23 cellular contexts compared by ENCODE assay signal in genomic region chr3:23778451-23778850, GRCh38. TPM values are rescaled to one million over a fixed set of nuclear protein-coding genes. Genes with fewer than 3 reads are reported as not detected.
A peak's percentile ranks its signal among the peaks of the same experiment; 100 is the strongest.
DNase-seq lines count a peak whose midpoint lies in the region; ATAC-seq, FAIRE-seq and TF ChIP-seq lines count a peak whose summit lies in the region.
"Had no signal": no experiment of that assay in that cellular context is flagged by ENCODE, and none has a peak within 500 bp of the region (broad histone marks: within the 10 kb centered on the region; RNA-seq: fewer than 3 reads in every experiment).

No MANE protein-coding gene starts in this region.

- ATAC-seq in IMR-90 (ENCODE audit: low read depth) (peak; percentile 69), Right ventricle myocardium inferior (no peak), HG03175 (IDR thresholded peaks at IDR 0.05; ENCODE audit: unreplicated experiment) (no peak)
- ATAC-seq: GM23338, HepG2 had no signal

- H3K36me3 ChIP-seq in IMR-90 (ENCODE audit: control insufficient read depth, insufficient read depth, low read length), result no peaks in the 10 kb centered on the region
- no peaks in the 10 kb centered on the region for H3K36me3 ChIP-seq in endodermal cell (ENCODE audit: control insufficient read depth, insufficient read depth, low read length)
- H3K36me3 ChIP-seq in MG63, result no peaks in the 10 kb centered on the region
- H3K36me3 ChIP-seq: BLaER1, SJSA1 had no signal

- H3K14ac ChIP-seq in IMR-90 (replicated peaks; ENCODE audit: low read depth, low read length), result no peak overlapping the region

- H3K9me3 Mint-ChIP-seq in endodermal cell, result no peaks in the 10 kb centered on the region
- H3K9me3 Mint-ChIP-seq: CD8-positive, alpha-beta memory T cell; GM23338 had no signal

- intact Hi-C loops in IMR-90 (cut with micrococcal nuclease) (no loop called here), Right ventricle myocardium inferior (cut with DNase I) (no loop called here)

- H4K20me1 ChIP-seq in IMR-90 (ENCODE audit: insufficient read depth, low read length), result no peaks in the 10 kb centered on the region
- H4K20me1 ChIP-seq: BLaER1 had no signal

- H3K79me1 ChIP-seq in IMR-90 (ENCODE audit: low read depth in 1 of 2, low read length in 2 of 2), result no peaks in the 10 kb centered on the region

- no peak overlapping the region for H2BK20ac ChIP-seq in IMR-90 (ENCODE audit: low read depth, low read length)

- H3K9me3 ChIP-seq in AG04450 (ENCODE audit: control insufficient read depth, insufficient read depth, low read length) (peaks cover 8% of the 10 kb centered on the region; the same call in 1 of the 2 replicates), IMR-90 (ENCODE audit: control insufficient read depth, insufficient read depth, low read length) (peaks cover 2% of the 10 kb centered on the region; the same call in 1 of the 2 replicates), endodermal cell (ENCODE audit: control insufficient read depth, low read length) (no peaks in the 10 kb centered on the region), MG63 (no peaks in the 10 kb centered on the region; the same call in 1 of the 2 replicates)
- H3K9me3 ChIP-seq: BLaER1, SJSA1 had no signal

- H2BK5ac ChIP-seq in IMR-90 (ENCODE audit: low read depth, low read length, poor library complexity, severe bottlenecking), result no peak overlapping the region

- H3K4me2 ChIP-seq in IMR-90 (ENCODE audit: low read depth, low read length), result no peak overlapping the region
- H3K4me2 ChIP-seq: BLaER1, GM23338, KMS-11, PC-9 had no signal

- peak; percentile 41 for DNase-seq in AG04450 (ENCODE audit: low read depth, low spot score)
- DNase-seq in IMR-90, result peak; percentile 77
- DNase-seq in endodermal cell, result peak; percentile 7
- peak; percentile 7 to 18 for DNase-seq in foreskin fibroblast
- no peak for DNase-seq in MG63
- no peak for DNase-seq in Right ventricle myocardium inferior (ENCODE audit: missing footprints)
- DNase-seq in HTR-8/SVneo (ENCODE audit: insufficient read length, low spot score), result no peak
- DNase-seq: CD8-positive, alpha-beta memory T cell; DMS79; NCI-H1105 treated with DMSO at 0.1 percent for 48 hours; NCI-H187 treated with DMSO at 0.1 percent for 48 hours; NCI-H2171 treated with DMSO at 0.1 percent for 48 hours; NCI-H510A; NCI-H774; PC-9 had no signal

- H3K27ac ChIP-seq in AG04450 (ENCODE audit: low read depth, low read length) (no peak overlapping the region), IMR-90 (ENCODE audit: insufficient read depth, low read length) (no peak overlapping the region), endodermal cell (ENCODE audit: low read depth, low read length) (no peak overlapping the region)
- H3K27ac ChIP-seq: 22Rv1, BLaER1, KMS-11, PC-9, SJSA1 had no signal

- H3K9me1 ChIP-seq in IMR-90 (ENCODE audit: insufficient read depth, low read length), result no peaks in the 10 kb centered on the region

- no TSS peak for BruUV-seq in IMR-90 (replicated peaks; lab: Mats Ljungman, UMichigan)

- peaks cover 2% of the 10 kb centered on the region for H3K4me1 Mint-ChIP-seq in endodermal cell
- H3K4me1 Mint-ChIP-seq: CD8-positive, alpha-beta memory T cell had no signal

- no peak for TF ChIP-seq RAD21 in IMR-90 (IDR thresholded peaks at IDR 0.05; ENCODE audit: low read length)

- no peak overlapping the region for H2BK15ac ChIP-seq in IMR-90 (ENCODE audit: low read depth, low read length)

- no peak overlapping the region for H3K23ac ChIP-seq in IMR-90 (ENCODE audit: low read depth, low read length)

- peaks cover 2% of the 10 kb centered on the region for H3K27me3 ChIP-seq in AG04450 (ENCODE audit: control insufficient read depth, insufficient read depth, low read length)
- H3K27me3 ChIP-seq in IMR-90 (ENCODE audit: control insufficient read depth, insufficient read depth, low read length), result peaks cover 12% of the 10 kb centered on the region
- H3K27me3 ChIP-seq in endodermal cell (ENCODE audit: control insufficient read depth, insufficient read depth, low read length, poor library complexity, severe bottlenecking), result no peaks in the 10 kb centered on the region
- no peaks in the 10 kb centered on the region for H3K27me3 ChIP-seq in MG63
- H3K27me3 ChIP-seq: BLaER1, SJSA1 had no signal

- WGBS in IMR-90 (ENCODE audit: extremely low coverage in 2 of 2, insufficient read length in 1 of 2), 2 experiments, result 57% methylated on average over 1 of the region's 2 CpGs; no CpG with 5 or more reads in 1 of the 2 experiments
- 86 to 88% methylated on average over 1 to 2 of the region's 2 CpGs for WGBS in endodermal cell (ENCODE audit: insufficient coverage in 1 of 2, insufficient read length in 1 of 2), 2 experiments

- H3K4me3 ChIP-seq in AG04450 (ENCODE audit: low read depth, low read length) (no peak overlapping the region), IMR-90 (ENCODE audit: insufficient read depth, low read depth, low read length) (no peak overlapping the region), endodermal cell (ENCODE audit: low read length) (no peak overlapping the region), foreskin fibroblast (ENCODE audit: low read depth in 1 of 2, low read length in 2 of 2) (no peak overlapping the region), MG63 (no peak overlapping the region)
- H3K4me3 ChIP-seq: BLaER1, GM23338, PC-9, SJSA1 had no signal

- no peaks in the 10 kb centered on the region for H3K36me3 Mint-ChIP-seq in endodermal cell (ENCODE audit: low read depth)
- H3K36me3 Mint-ChIP-seq: CD8-positive, alpha-beta memory T cell had no signal

- no peak overlapping the region for H2AK9ac ChIP-seq in IMR-90 (replicated peaks; ENCODE audit: low read depth, low read length, poor library complexity)

- no peak overlapping the region for H3K27ac Mint-ChIP-seq in endodermal cell
- H3K27ac Mint-ChIP-seq: CD8-positive, alpha-beta memory T cell; GM23338 had no signal

- H4K5ac ChIP-seq in IMR-90 (ENCODE audit: low read depth, low read length), result no peak overlapping the region

- no peak overlapping the region for H4K91ac ChIP-seq in IMR-90 (ENCODE audit: insufficient read depth, low read depth, low read length)

- TF ChIP-seq CTCF in AG04450 (IDR thresholded peaks at IDR 0.05; ENCODE audit: low read depth, low read length), result no peak
- no peak for TF ChIP-seq CTCF in IMR-90 (conservative IDR thresholded peaks at IDR 0.05; ENCODE audit: low read depth, low read length)
- TF ChIP-seq CTCF in endodermal cell (conservative IDR thresholded peaks at IDR 0.05), result no peak
- no peak for TF ChIP-seq CTCF in foreskin fibroblast (IDR thresholded peaks at IDR 0.05; ENCODE audit: low read depth, low read length)

- H4K8ac ChIP-seq in IMR-90 (ENCODE audit: low read depth in 2 of 2, low read length in 2 of 2), result no peak overlapping the region

- FAIRE-seq in HTR-8/SVneo (lab: Jason Lieb, UNC), result no peak
- FAIRE-seq: D721Med, HepG2 had no signal

- H3K27me3 Mint-ChIP-seq in endodermal cell (ENCODE audit: insufficient read depth), result no peaks in the 10 kb centered on the region

- H3K18ac ChIP-seq in IMR-90 (ENCODE audit: low read depth, low read length), result no peak overlapping the region

- dilution Hi-C loops in IMR-90 (cut with HindIII; ENCODE audit: low sequenced_read_pairs, unreplicated experiment), result no loop called here

- no peak overlapping the region for H3K9ac ChIP-seq in IMR-90 (ENCODE audit: low read depth, low read length)
- H3K9ac ChIP-seq in endodermal cell (ENCODE audit: extremely low read depth, low read length, poor library complexity, severe bottlenecking), result no peak overlapping the region
- H3K9ac ChIP-seq: BLaER1, KMS-11 had no signal

- peaks cover 8% of the 10 kb centered on the region for H3K4me1 ChIP-seq in IMR-90 (ENCODE audit: control insufficient read depth, insufficient read depth, low read length)
- no peaks in the 10 kb centered on the region for H3K4me1 ChIP-seq in endodermal cell (ENCODE audit: control insufficient read depth, insufficient read depth, low read length)
- H3K4me1 ChIP-seq: BLaER1, SJSA1 had no signal

- in situ Hi-C loops in IMR-90 (cut with MboI; ENCODE audit: low sequenced_read_pairs), result no loop called here

- no peak overlapping the region for H3K4ac ChIP-seq in IMR-90 (ENCODE audit: low read depth, low read length)

- TF ChIP-seq POLR2A in IMR-90 (IDR thresholded peaks at IDR 0.05; ENCODE audit: low read depth, low read length), result no peak

- no peak overlapping the region for H2BK120ac ChIP-seq in IMR-90 (ENCODE audit: low read depth, low read length)

- POLR2A ChIA-PET in AG04450 (lab: Yijun Ruan, JAX) (interaction anchor here (0.7 kb wide), 2 partner anchors 39 to 83 kb away, joined by 3 to 5 read pairs; no protein-coding TSS in a partner anchor), IMR-90 (lab: Charles Lee; ENCODE audit: unreplicated experiment) (interaction anchor here (0.6 kb wide), 1 partner anchor 12 kb away, joined by 3 read pairs; no protein-coding TSS in a partner anchor)

- H3K56ac ChIP-seq in IMR-90 (ENCODE audit: extremely low read depth, insufficient read depth, low read length), result no peak overlapping the region

- CTCF ChIA-PET in AG04450 (lab: Charles Lee) (no interaction called here), IMR-90 (lab: Yijun Ruan, JAX) (interaction anchor here (0.6 kb wide), 3 partner anchors 16 to 344 kb away, joined by 5 to 7 read pairs (median 5); no protein-coding TSS in a partner anchor)

- H2AK5ac ChIP-seq in IMR-90 (ENCODE audit: low read depth, low read length), result no peak overlapping the region

- no peak overlapping the region for H3K4me3 Mint-ChIP-seq in endodermal cell
- H3K4me3 Mint-ChIP-seq: CD8-positive, alpha-beta memory T cell; GM23338 had no signal

- H2AFZ ChIP-seq in IMR-90 (replicated peaks; ENCODE audit: low read length, poor library complexity), result no peak overlapping the region
- H2AFZ ChIP-seq: GM23338, PC-9 had no signal

TF ChIP-seq in IMR-90, 13 proteins besides CTCF, POLR2A, EP300 and RAD21 (continues in another document):
- no peak for TF ChIP-seq ELK1 (IDR thresholded peaks at IDR 0.05; ENCODE audit: borderline replicate concordance, low read depth, low read length)

RNA-seq across cellular contexts. Expression of gene UBE2E1, which starts 27.3 kb away (rescaled TPM):
- polyA plus RNA-seq in AG04450 (2011; rRNA removed), result 107 and 134 TPM in 2 replicates
- 49.0 and 51.8 TPM in 2 replicates for polyA minus RNA-seq in AG04450 (2011; rRNA and poly(A)+ RNA removed)
- total RNA-seq in IMR-90 (2012; rRNA removed), result 54.1 and 87.8 TPM in 2 replicates
- 72.0 and 91.6 TPM in 2 replicates for polyA plus RNA-seq in IMR-90 (2012; rRNA removed)
- 18.9 and 32.8 TPM in 2 replicates for polyA plus RNA-seq in IMR-90 (2012; cell fraction: cytosol; rRNA removed)
- 14.1 and 55.4 TPM in 2 replicates for polyA plus RNA-seq in IMR-90 (2012; cell fraction: nucleus; rRNA removed; ENCODE audit: low replicate concordance)
- 100 to 1,000 TPM; 112 to 120 TPM for total RNA-seq in endodermal cell
- 156 TPM for polyA plus RNA-seq in endodermal cell (2013, experiment 1 of 2)
- 143 TPM for polyA plus RNA-seq in endodermal cell (2013, experiment 2 of 2)
- total RNA-seq in MG63 (2014; rRNA removed; shearing (Covaris generic); ENCODE audit: low replicate concordance), result 81.6 and 95.0 TPM in 2 replicates
- total RNA-seq in Right ventricle myocardium inferior, result 75.3 TPM

Comparison
In these comparisons a context has a peak if more than half of its experiments do, and no peak if none do; other contexts are left out.
1. DNase-seq: peak in AG04450 (single experiment), IMR-90 (single experiment), endodermal cell (single experiment) and foreskin fibroblast (2 of 2); none in MG63 (single experiment), Right ventricle myocardium inferior (single experiment) and HTR-8/SVneo (single experiment).